ENCODE assay signal across 1 cellular context in the genomic region with DNA sequence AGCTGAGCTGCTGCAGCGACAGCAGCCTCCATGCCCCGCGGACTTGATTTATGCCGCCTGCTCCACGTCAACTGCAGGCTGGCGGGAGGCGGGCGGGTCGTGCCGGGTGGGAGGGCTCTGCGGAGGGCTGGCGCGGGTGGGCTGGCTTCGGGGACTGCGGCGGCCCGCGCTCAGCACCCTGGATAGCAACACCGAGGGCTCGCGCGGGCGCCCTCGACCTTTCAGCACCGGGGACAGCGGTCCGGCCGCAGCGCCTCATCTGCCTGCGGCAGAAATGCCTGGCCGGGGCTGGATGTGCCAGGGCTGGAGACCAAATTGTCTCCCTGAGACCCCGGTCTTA.
TF ChIP-seq lines count a peak whose summit lies in the region.

No MANE protein-coding gene starts in this region.

TF ChIP-seq in HepG2, 621 proteins besides CTCF, POLR2A, EP300 and RAD21 (continued from another document and continues in another):
- TF ChIP-seq, protein P1, sequence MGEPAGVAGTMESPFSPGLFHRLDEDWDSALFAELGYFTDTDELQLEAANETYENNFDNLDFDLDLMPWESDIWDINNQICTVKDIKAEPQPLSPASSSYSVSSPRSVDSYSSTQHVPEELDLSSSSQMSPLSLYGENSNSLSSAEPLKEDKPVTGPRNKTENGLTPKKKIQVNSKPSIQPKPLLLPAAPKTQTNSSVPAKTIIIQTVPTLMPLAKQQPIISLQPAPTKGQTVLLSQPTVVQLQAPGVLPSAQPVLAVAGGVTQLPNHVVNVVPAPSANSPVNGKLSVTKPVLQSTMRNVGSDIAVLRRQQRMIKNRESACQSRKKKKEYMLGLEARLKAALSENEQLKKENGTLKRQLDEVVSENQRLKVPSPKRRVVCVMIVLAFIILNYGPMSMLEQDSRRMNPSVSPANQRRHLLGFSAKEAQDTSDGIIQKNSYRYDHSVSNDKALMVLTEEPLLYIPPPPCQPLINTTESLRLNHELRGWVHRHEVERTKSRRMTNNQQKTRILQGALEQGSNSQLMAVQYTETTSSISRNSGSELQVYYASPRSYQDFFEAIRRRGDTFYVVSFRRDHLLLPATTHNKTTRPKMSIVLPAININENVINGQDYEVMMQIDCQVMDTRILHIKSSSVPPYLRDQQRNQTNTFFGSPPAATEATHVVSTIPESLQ (CRISPR knock-in tag; conservative IDR thresholded peaks at IDR 0.05) = peak; percentile 99
- TF ChIP-seq ZNF782 (CRISPR knock-in tag; IDR thresholded peaks at IDR 0.05; ENCODE audit: borderline replicate concordance) (peak; percentile 96), ZNF143 (CRISPR knock-in tag; IDR thresholded peaks at IDR 0.05) (peak; percentile 67), FOXK1 (CRISPR knock-in tag; IDR thresholded peaks at IDR 0.05; ENCODE audit: borderline replicate concordance, low read depth) (peak; percentile 98; the same call in 1 of the 2 replicates), ZNF746 (CRISPR knock-in tag; IDR thresholded peaks at IDR 0.05) (peak; percentile 87; the same call in 1 of the 2 replicates), FOXK2 (IDR thresholded peaks at IDR 0.05) (no peak), ADNP (CRISPR knock-in tag; IDR thresholded peaks at IDR 0.05) (no peak), NBN (conservative IDR thresholded peaks at IDR 0.05) (no peak), ZNF260 (CRISPR knock-in tag; IDR thresholded peaks at IDR 0.05; ENCODE audit: borderline replicate concordance, low read depth) (no peak), CBFB (CRISPR knock-in tag; IDR thresholded peaks at IDR 0.05) (peak; percentile 96), IKZF4 (CRISPR knock-in tag; IDR thresholded peaks at IDR 0.05; ENCODE audit: borderline replicate concordance, low read depth, not compliant biosample characterization) (peak; percentile 100), RNF2 (conservative IDR thresholded peaks at IDR 0.05; ENCODE audit: low read depth) (no peak), CEBPB (IDR thresholded peaks at IDR 0.05; ENCODE audit: borderline replicate concordance, low read depth, low read length) (no peak), RARG (CRISPR knock-in tag; IDR thresholded peaks at IDR 0.05; ENCODE audit: low read depth) (no peak), CHD4 (IDR thresholded peaks at IDR 0.05; ENCODE audit: borderline replicate concordance, low read length) (no peak), NR3C1 (CRISPR knock-in tag; IDR thresholded peaks at IDR 0.05) (peak; percentile 96; the same call in 1 of the 2 replicates), MTF2 (CRISPR knock-in tag; IDR thresholded peaks at IDR 0.05; ENCODE audit: borderline replicate concordance) (peak; percentile 92; the same call in 1 of the 2 replicates), NFYC (CRISPR knock-in tag; IDR thresholded peaks at IDR 0.05) (peak; percentile 59; the same call in 1 of the 2 replicates), HNRNPK (IDR thresholded peaks at IDR 0.05; ENCODE audit: low read depth, low read length, poor library complexity, severe bottlenecking) (peak; percentile 34), ZNF3 (CRISPR knock-in tag; IDR thresholded peaks at IDR 0.05) (peak; percentile 91; the same call in 1 of the 2 replicates), PHF21A (CRISPR knock-in tag; IDR thresholded peaks at IDR 0.05) (no peak), TEAD2 (CRISPR knock-in tag; IDR thresholded peaks at IDR 0.05) (peak; percentile 99), ZNF780A (CRISPR knock-in tag; IDR thresholded peaks at IDR 0.05) (peak; percentile 96), ZNF558 (CRISPR knock-in tag; IDR thresholded peaks at IDR 0.05; ENCODE audit: borderline replicate concordance) (peak; percentile 99; the same call in 1 of the 2 replicates), ZNF253 (CRISPR knock-in tag; IDR thresholded peaks at IDR 0.05; ENCODE audit: borderline replicate concordance) (peak; percentile 97), GFI1 (CRISPR knock-in tag; IDR thresholded peaks at IDR 0.05; ENCODE audit: borderline replicate concordance) (peak; percentile 81; the same call in 1 of the 2 replicates), SNAPC2 (CRISPR knock-in tag; IDR thresholded peaks at IDR 0.05) (peak; percentile 93), CREM (IDR thresholded peaks at IDR 0.05) (no peak), CREM (CRISPR knock-in tag; IDR thresholded peaks at IDR 0.05) (peak; percentile 58; the same call in 1 of the 2 replicates), ZNF615 (CRISPR knock-in tag; IDR thresholded peaks at IDR 0.05; ENCODE audit: borderline replicate concordance) (peak; percentile 96; the same call in 1 of the 2 replicates), ZNF550 (CRISPR knock-in tag; IDR thresholded peaks at IDR 0.05; ENCODE audit: borderline replicate concordance) (no peak), TGIF2 (CRISPR knock-in tag; IDR thresholded peaks at IDR 0.05) (peak; percentile 99), HDAC2 (CRISPR knock-in tag; IDR thresholded peaks at IDR 0.05) (peak; percentile 88), EEA1 (CRISPR knock-in tag; IDR thresholded peaks at IDR 0.05; ENCODE audit: borderline replicate concordance) (peak; percentile 100), FOSL1 (CRISPR knock-in tag; IDR thresholded peaks at IDR 0.05; ENCODE audit: borderline replicate concordance) (peak; percentile 81), PAX8 (CRISPR knock-in tag; IDR thresholded peaks at IDR 0.05; ENCODE audit: borderline replicate concordance) (peak; percentile 93; the same call in 1 of the 2 replicates), RBM39 (IDR thresholded peaks at IDR 0.05; ENCODE audit: low read depth, low read length, poor library complexity, severe bottlenecking) (no peak), ZNF251 (CRISPR knock-in tag; IDR thresholded peaks at IDR 0.05) (peak; percentile 93; the same call in 1 of the 2 replicates), ZFAT (CRISPR knock-in tag; conservative IDR thresholded peaks at IDR 0.05) (peak; percentile 95), ZNF274 (CRISPR knock-in tag; IDR thresholded peaks at IDR 0.05) (peak; percentile 99), ZNF777 (CRISPR knock-in tag; IDR thresholded peaks at IDR 0.05) (peak; percentile 92), DR1 (CRISPR knock-in tag; IDR thresholded peaks at IDR 0.05) (peak; percentile 76; the same call in 1 of the 2 replicates)
- TF ChIP-seq, protein P2, sequence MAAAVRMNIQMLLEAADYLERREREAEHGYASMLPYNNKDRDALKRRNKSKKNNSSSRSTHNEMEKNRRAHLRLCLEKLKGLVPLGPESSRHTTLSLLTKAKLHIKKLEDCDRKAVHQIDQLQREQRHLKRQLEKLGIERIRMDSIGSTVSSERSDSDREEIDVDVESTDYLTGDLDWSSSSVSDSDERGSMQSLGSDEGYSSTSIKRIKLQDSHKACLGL (CRISPR knock-in tag; IDR thresholded peaks at IDR 0.05) = peak; percentile 99
- TF ChIP-seq, protein P3, sequence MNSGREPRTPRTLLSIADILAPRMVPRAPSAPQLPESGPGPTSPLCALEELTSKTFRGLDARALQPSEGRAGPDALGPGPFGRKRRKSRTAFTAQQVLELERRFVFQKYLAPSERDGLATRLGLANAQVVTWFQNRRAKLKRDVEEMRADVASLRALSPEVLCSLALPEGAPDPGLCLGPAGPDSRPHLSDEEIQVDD (CRISPR knock-in tag; IDR thresholded peaks at IDR 0.05; ENCODE audit: borderline replicate concordance) = peak; percentile 99; the same call in 1 of the 2 replicates
- TF ChIP-seq, protein P4, sequence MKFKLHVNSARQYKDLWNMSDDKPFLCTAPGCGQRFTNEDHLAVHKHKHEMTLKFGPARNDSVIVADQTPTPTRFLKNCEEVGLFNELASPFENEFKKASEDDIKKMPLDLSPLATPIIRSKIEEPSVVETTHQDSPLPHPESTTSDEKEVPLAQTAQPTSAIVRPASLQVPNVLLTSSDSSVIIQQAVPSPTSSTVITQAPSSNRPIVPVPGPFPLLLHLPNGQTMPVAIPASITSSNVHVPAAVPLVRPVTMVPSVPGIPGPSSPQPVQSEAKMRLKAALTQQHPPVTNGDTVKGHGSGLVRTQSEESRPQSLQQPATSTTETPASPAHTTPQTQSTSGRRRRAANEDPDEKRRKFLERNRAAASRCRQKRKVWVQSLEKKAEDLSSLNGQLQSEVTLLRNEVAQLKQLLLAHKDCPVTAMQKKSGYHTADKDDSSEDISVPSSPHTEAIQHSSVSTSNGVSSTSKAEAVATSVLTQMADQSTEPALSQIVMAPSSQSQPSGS (CRISPR knock-in tag; IDR thresholded peaks at IDR 0.05) = peak; percentile 97
- TF ChIP-seq, protein P5, sequence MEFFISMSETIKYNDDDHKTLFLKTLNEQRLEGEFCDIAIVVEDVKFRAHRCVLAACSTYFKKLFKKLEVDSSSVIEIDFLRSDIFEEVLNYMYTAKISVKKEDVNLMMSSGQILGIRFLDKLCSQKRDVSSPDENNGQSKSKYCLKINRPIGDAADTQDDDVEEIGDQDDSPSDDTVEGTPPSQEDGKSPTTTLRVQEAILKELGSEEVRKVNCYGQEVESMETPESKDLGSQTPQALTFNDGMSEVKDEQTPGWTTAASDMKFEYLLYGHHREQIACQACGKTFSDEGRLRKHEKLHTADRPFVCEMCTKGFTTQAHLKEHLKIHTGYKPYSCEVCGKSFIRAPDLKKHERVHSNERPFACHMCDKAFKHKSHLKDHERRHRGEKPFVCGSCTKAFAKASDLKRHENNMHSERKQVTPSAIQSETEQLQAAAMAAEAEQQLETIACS (CRISPR knock-in tag; IDR thresholded peaks at IDR 0.05) = peak; percentile 63; the same call in 1 of the 2 replicates
- TF ChIP-seq, protein P6, sequence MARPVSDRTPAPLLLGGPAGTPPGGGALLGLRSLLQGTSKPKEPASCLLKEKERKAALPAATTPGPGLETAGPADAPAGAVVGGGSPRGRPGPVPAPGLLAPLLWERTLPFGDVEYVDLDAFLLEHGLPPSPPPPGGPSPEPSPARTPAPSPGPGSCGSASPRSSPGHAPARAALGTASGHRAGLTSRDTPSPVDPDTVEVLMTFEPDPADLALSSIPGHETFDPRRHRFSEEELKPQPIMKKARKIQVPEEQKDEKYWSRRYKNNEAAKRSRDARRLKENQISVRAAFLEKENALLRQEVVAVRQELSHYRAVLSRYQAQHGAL (CRISPR knock-in tag; IDR thresholded peaks at IDR 0.05; ENCODE audit: not compliant biosample characterization) = peak; percentile 99
- TF ChIP-seq, protein P7, sequence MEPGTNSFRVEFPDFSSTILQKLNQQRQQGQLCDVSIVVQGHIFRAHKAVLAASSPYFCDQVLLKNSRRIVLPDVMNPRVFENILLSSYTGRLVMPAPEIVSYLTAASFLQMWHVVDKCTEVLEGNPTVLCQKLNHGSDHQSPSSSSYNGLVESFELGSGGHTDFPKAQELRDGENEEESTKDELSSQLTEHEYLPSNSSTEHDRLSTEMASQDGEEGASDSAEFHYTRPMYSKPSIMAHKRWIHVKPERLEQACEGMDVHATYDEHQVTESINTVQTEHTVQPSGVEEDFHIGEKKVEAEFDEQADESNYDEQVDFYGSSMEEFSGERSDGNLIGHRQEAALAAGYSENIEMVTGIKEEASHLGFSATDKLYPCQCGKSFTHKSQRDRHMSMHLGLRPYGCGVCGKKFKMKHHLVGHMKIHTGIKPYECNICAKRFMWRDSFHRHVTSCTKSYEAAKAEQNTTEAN (CRISPR knock-in tag; conservative IDR thresholded peaks at IDR 0.05) = peak; percentile 98
- TF ChIP-seq, protein P8, sequence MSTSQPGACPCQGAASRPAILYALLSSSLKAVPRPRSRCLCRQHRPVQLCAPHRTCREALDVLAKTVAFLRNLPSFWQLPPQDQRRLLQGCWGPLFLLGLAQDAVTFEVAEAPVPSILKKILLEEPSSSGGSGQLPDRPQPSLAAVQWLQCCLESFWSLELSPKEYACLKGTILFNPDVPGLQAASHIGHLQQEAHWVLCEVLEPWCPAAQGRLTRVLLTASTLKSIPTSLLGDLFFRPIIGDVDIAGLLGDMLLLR (CRISPR knock-in tag; IDR thresholded peaks at IDR 0.05) = peak; percentile 98
- TF ChIP-seq, protein P9, sequence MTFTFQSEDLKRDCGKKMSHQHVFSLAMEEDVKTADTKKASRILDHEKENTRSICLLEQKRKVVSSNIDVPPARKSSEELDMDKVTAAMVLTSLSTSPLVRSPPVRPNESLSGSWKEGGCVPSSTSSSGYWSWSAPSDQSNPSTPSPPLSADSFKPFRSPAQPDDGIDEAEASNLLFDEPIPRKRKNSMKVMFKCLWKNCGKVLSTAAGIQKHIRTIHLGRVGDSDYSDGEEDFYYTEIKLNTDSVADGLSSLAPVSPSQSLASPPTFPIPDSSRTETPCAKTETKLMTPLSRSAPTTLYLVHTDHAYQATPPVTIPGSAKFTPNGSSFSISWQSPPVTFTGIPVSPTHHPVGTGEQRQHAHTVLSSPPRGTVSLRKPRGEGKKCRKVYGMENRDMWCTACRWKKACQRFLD (CRISPR knock-in tag; IDR thresholded peaks at IDR 0.05; ENCODE audit: borderline replicate concordance) = peak; percentile 98
- TF ChIP-seq, protein P10, sequence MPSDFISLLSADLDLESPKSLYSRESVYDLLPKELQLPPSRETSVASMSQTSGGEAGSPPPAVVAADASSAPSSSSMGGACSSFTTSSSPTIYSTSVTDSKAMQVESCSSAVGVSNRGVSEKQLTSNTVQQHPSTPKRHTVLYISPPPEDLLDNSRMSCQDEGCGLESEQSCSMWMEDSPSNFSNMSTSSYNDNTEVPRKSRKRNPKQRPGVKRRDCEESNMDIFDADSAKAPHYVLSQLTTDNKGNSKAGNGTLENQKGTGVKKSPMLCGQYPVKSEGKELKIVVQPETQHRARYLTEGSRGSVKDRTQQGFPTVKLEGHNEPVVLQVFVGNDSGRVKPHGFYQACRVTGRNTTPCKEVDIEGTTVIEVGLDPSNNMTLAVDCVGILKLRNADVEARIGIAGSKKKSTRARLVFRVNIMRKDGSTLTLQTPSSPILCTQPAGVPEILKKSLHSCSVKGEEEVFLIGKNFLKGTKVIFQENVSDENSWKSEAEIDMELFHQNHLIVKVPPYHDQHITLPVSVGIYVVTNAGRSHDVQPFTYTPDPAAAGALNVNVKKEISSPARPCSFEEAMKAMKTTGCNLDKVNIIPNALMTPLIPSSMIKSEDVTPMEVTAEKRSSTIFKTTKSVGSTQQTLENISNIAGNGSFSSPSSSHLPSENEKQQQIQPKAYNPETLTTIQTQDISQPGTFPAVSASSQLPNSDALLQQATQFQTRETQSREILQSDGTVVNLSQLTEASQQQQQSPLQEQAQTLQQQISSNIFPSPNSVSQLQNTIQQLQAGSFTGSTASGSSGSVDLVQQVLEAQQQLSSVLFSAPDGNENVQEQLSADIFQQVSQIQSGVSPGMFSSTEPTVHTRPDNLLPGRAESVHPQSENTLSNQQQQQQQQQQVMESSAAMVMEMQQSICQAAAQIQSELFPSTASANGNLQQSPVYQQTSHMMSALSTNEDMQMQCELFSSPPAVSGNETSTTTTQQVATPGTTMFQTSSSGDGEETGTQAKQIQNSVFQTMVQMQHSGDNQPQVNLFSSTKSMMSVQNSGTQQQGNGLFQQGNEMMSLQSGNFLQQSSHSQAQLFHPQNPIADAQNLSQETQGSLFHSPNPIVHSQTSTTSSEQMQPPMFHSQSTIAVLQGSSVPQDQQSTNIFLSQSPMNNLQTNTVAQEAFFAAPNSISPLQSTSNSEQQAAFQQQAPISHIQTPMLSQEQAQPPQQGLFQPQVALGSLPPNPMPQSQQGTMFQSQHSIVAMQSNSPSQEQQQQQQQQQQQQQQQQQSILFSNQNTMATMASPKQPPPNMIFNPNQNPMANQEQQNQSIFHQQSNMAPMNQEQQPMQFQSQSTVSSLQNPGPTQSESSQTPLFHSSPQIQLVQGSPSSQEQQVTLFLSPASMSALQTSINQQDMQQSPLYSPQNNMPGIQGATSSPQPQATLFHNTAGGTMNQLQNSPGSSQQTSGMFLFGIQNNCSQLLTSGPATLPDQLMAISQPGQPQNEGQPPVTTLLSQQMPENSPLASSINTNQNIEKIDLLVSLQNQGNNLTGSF (CRISPR knock-in tag; IDR thresholded peaks at IDR 0.05) = peak; percentile 100
